Comparison of ENCODE assay signal across 8 cellular contexts in the genomic region with DNA sequence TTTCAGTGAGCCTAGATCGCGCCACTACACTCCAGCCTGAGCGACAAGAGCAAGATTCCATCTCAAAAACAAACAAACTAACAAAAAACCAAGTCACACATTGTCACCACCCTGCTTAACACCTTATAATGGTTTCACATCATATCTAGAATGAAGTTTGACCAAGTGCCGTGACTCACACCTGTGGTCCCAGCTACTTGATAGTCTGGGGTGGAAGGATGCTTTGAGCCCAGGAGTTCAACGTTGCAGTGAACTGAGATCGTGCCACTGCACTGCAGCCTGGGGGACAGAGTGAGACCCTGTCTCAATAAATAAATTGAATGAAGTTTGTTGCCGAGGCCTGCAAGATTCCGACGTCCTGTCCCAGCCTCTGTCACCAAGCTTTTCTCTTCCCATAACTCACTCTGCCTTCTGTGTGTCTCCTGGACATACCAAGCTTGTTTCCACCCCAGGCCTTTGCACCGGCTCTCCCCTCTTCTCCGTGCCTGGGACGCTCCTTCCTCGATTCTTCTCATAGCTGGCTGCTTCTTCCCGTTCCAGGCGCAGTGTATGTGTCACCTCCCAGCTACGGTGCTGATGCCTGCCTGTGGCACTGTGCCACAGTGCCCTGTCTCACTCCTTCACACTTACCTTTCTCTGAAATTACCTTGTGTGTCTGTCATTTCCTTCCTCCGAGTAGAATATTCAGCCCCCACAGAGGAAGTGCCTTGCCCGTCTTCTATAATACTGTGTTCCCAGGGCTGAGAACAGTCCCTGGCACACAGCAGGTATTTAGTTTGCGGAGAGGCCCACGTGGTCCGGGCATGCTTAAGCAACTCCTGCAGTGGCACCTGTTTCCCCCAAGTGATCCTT. TPM values are rescaled to one million over a fixed set of nuclear protein-coding genes. Genes with fewer than 3 reads are reported as not detected.
DNase-seq lines count a peak whose midpoint lies in the region; ATAC-seq, FAIRE-seq and TF ChIP-seq lines count a peak whose summit lies in the region.

No MANE protein-coding gene starts in this region.

- TF ChIP-seq EP300 in GM12878 (IDR thresholded peaks at IDR 0.05; ENCODE audit: borderline replicate concordance in 1 of 2, control insufficient read depth in 1 of 2, low read depth in 2 of 2, low read length in 2 of 2) = no peak

- ATAC-seq in DND-41 (ENCODE audit: insufficient read depth, low read depth) = peak; percentile 62
- no peak for ATAC-seq in GM12878
- no peak for ATAC-seq in GM21381 (IDR thresholded peaks at IDR 0.05; ENCODE audit: unreplicated experiment)
- ATAC-seq in GM21367 (IDR thresholded peaks at IDR 0.05; ENCODE audit: unreplicated experiment) = no peak

- intact Hi-C loops in GM12878 (cut with micrococcal nuclease; ENCODE audit: unreplicated experiment) = loop anchor here (2.0 to 5.0 kb wide), 2 partner anchors 185 to 294 kb away; no protein-coding TSS in a partner anchor

- H3K27ac ChIP-seq in DND-41 (ENCODE audit: low read length) (no peak overlapping the region), GM12878 (ENCODE audit: control insufficient read depth, insufficient read depth) (no peak overlapping the region), RWPE1 (no peak overlapping the region)

- in situ Hi-C loops in GM12878 (cut with MboI) = loop anchor here (5.0 kb wide), 1 partner anchor 184 kb away; no protein-coding TSS in a partner anchor

- SMC1A ChIA-PET in GM12878 (lab: Charles Lee; ENCODE audit: uncharacterized antibody, unreplicated experiment) = interaction anchor here (1.2 to 1.4 kb wide), 2 partner anchors 9 to 187 kb away, joined by 6 to 7 read pairs; no protein-coding TSS in a partner anchor

- 62% methylated on average over 21 of the region's 21 CpGs for WGBS in GM12878 (ENCODE audit: insufficient coverage, insufficient replicate concordance, low lambda C conversion rate, missing lambda C conversion rate)

- H3K4me3 ChIP-seq in DND-41 (ENCODE audit: low read depth in 1 of 2, low read length in 2 of 2) (no peak overlapping the region), GM12878 (no peak overlapping the region)

- H3K4me1 ChIP-seq in DND-41 (ENCODE audit: insufficient read depth, low read length) = peaks cover 28% of the 10 kb centered on the region
- H3K4me1 ChIP-seq in GM12878 (ENCODE audit: control insufficient read depth, insufficient read depth, low read length) = no peaks in the 10 kb centered on the region; the same call in 1 of the 2 replicates

- POLR2A ChIA-PET in GM12878 (lab: Charles Lee) = no interaction called here
- POLR2A ChIA-PET in RWPE1 (lab: Yijun Ruan, JAX; ENCODE audit: low non-redundant PET) = interaction anchor here (0.6 kb wide), 1 partner anchor 1769 kb away, joined by 3 read pairs; no protein-coding TSS in a partner anchor

- no peaks in the 10 kb centered on the region for H3K79me2 ChIP-seq in DND-41 (ENCODE audit: insufficient read depth, low read length)
- no peaks in the 10 kb centered on the region for H3K79me2 ChIP-seq in GM12878 (ENCODE audit: control insufficient read depth, insufficient read depth, low read length)

- TF ChIP-seq CTCF in DND-41 (IDR thresholded peaks at IDR 0.05; ENCODE audit: borderline replicate concordance, extremely low read depth, low read length, poor library complexity, severe bottlenecking) = no peak
- no peak for TF ChIP-seq CTCF in GM12878 (IDR thresholded peaks at IDR 0.05 in 2 of 3, conservative IDR thresholded peaks at IDR 0.05 in 1 of 3; ENCODE audit: control insufficient read depth in 2 of 3, extremely low read depth in 1 of 3, insufficient read depth in 1 of 3, low read depth in 3 of 3, low read length in 3 of 3)
- no peak for TF ChIP-seq CTCF in RWPE1 (conservative IDR thresholded peaks at IDR 0.05; ENCODE audit: low read depth)

- peak; percentile 23 for FAIRE-seq in GM12878 (lab: Jason Lieb, UNC)

- DNase-seq in DND-41 (no peak), NCI-H2196 treated with DMSO at 0.1 percent for 48 hours (lab: John Stamatoyannopoulos, UW; ENCODE audit: unreplicated experiment) (peak; percentile 90), GM12878 (ENCODE audit: low read depth, low spot score) (no peak), nucleus accumbens (lab: John Stamatoyannopoulos, UW) (peak in 32 of 56 donors; percentile 25 to 88 (median 62)), AML-193 (lab: John Stamatoyannopoulos, UW) (no peak), RWPE1 (ENCODE audit: low spot score) (no peak)

- H2AFZ ChIP-seq in DND-41 (ENCODE audit: low read depth, low read length) = peak overlapping the region; percentile 47; the same call in 1 of the 2 replicates
- no peak overlapping the region for H2AFZ ChIP-seq in GM12878 (ENCODE audit: control insufficient read depth, low read depth, low read length)

- H3K9me3 ChIP-seq in DND-41 (ENCODE audit: insufficient read depth, low read length, severe bottlenecking) (no peaks in the 10 kb centered on the region), GM12878 (replicated peaks; ENCODE audit: control insufficient read depth, insufficient read depth, low read length) (no peaks in the 10 kb centered on the region; the same call in 2 of the 3 replicates)

- H3K36me3 ChIP-seq in DND-41 (ENCODE audit: insufficient read depth, low read length) (no peaks in the 10 kb centered on the region), GM12878 (ENCODE audit: control insufficient read depth in 2 of 2, insufficient read depth in 2 of 2, low read length in 1 of 2) (no peaks in the 10 kb centered on the region)

- peaks cover 31% of the 10 kb centered on the region for H3K27me3 ChIP-seq in DND-41 (ENCODE audit: insufficient read depth, low read length, poor library complexity)
- H3K27me3 ChIP-seq in GM12878 (replicated peaks in 1 of 2; ENCODE audit: control insufficient read depth in 2 of 2, insufficient read depth in 2 of 2, low read length in 1 of 2) = no peaks in the 10 kb centered on the region; a peak in 1 of 4 replicates

- no TSS peak for BruUV-seq in GM12878 (replicated peaks; lab: Mats Ljungman, UMichigan)

- H3K9ac ChIP-seq in DND-41 (ENCODE audit: low read depth, low read length) (no peak overlapping the region), GM12878 (ENCODE audit: control insufficient read depth, insufficient read depth, low read length) (no peak overlapping the region)

- RAD21 ChIA-PET in GM12878 (lab: Charles Lee; ENCODE audit: unreplicated experiment) = interaction anchor here (0.6 to 2.0 kb wide), 2 partner anchors 187 to 867 kb away, joined by 3 to 6 read pairs; no protein-coding TSS in a partner anchor

- TF ChIP-seq POLR2A in GM12878 (IDR thresholded peaks at IDR 0.05; ENCODE audit: low read depth, low read length) = no peak

- no peak for TF ChIP-seq RAD21 in GM12878 (IDR thresholded peaks at IDR 0.05; ENCODE audit: insufficient read depth, low read depth, low read length)

- H3K4me2 ChIP-seq in DND-41 (ENCODE audit: insufficient read depth, low read length) (no peak overlapping the region; the same call in 1 of the 2 replicates), GM12878 (ENCODE audit: control insufficient read depth, insufficient read depth) (no peak overlapping the region)

- peaks cover 8% of the 10 kb centered on the region; the same call in 1 of the 2 replicates for H4K20me1 ChIP-seq in DND-41 (ENCODE audit: insufficient read depth, low read length)
- no peaks in the 10 kb centered on the region for H4K20me1 ChIP-seq in GM12878 (ENCODE audit: control insufficient read depth, insufficient read depth)

- CTCF ChIA-PET in GM12878 (lab: Yijun Ruan, JAX) (interaction anchor here (0.7 to 8.4 kb wide), 10 partner anchors 15 to 309 kb away, joined by 3 to 63 read pairs (median 3); no protein-coding TSS in a partner anchor), RWPE1 (lab: Yijun Ruan, JAX) (interaction anchor here (0.6 to 2.0 kb wide), 5 partner anchors 9 to 187 kb away, joined by 3 to 5 read pairs (median 4); no protein-coding TSS in a partner anchor)

RNA-seq across cellular contexts. Expression of a gene that starts 3.8 kb away (rescaled TPM):
- total RNA-seq in GM12878 (2013; cell fraction: nucleolus; rRNA removed) = 7.2 and 8.2 TPM in 2 replicates
- total RNA-seq in GM12878 (2014; rRNA removed) (0.85 and 0.87 TPM in 2 replicates), GM12878 (2014; rRNA removed; fragmentation: Illumina TruSeq; extraction: Trizol) (0.88 and 1.0 TPM in 2 replicates), GM12878 (2021) (4.1 and 5.1 TPM in 2 replicates)
- 1.4 TPM for polyA plus RNA-seq in GM12878 (2011; ENCODE audit: low read depth)
- polyA plus RNA-seq in GM12878 (2011; rRNA removed) (0.59 and 0.75 TPM in 2 replicates), GM12878 (2014; fragmentation: Illumina TruSeq; extraction: Trizol) (2.1 and 3.1 TPM in 2 replicates), GM12878 (2014; fragmentation: Nextera tagmentation; extraction: Ambion mirVana) (under 1 TPM; 0.07 to 0.18 TPM), GM12878 (2014; rRNA removed) (1.8 and 2.1 TPM in 2 replicates), GM12878 (2016; fragmentation: Nextera tagmentation; extraction: Ambion mirVana) (under 1 TPM; 0.10 to 0.12 TPM)
- 1.5 and 2.0 TPM in 2 replicates for polyA plus RNA-seq in GM12878 (2011; cell fraction: cytosol; rRNA removed)
- polyA plus RNA-seq in GM12878 (2011; cell fraction: nucleus; rRNA removed) = 1.7 and 1.8 TPM in 2 replicates
- polyA plus RNA-seq in GM12878 (2012) = 2.4 and 2.5 TPM in 2 replicates
- polyA minus RNA-seq in GM12878 (2011; rRNA and poly(A)+ RNA removed) = 0.59 and 1.2 TPM in 2 replicates
- polyA minus RNA-seq in GM12878 (2011; cell fraction: cytosol; rRNA and poly(A)+ RNA removed) = 1.7 and 2.2 TPM in 2 replicates
- polyA minus RNA-seq in GM12878 (2011; cell fraction: nucleus; rRNA and poly(A)+ RNA removed) = 0.36 and 0.67 TPM in 2 replicates

RNA-seq across cellular contexts. Expression of a gene that starts 23.6 kb away (rescaled TPM):
- 43.1 and 50.9 TPM in 2 replicates for total RNA-seq in GM12878 (2013; cell fraction: nucleolus; rRNA removed)
- total RNA-seq in GM12878 (2014; rRNA removed) (28.1 TPM in 2 replicates), GM12878 (2014; rRNA removed; fragmentation: Illumina TruSeq; extraction: Trizol) (16.4 and 16.9 TPM in 2 replicates), GM12878 (2021) (25.2 and 25.7 TPM in 2 replicates)
- 31.3 TPM for polyA plus RNA-seq in GM12878 (2011; ENCODE audit: low read depth)
- polyA plus RNA-seq in GM12878 (2011; rRNA removed) (42.5 and 44.2 TPM in 2 replicates), GM12878 (2014; fragmentation: Illumina TruSeq; extraction: Trizol) (30.7 TPM in 2 replicates), GM12878 (2014; fragmentation: Nextera tagmentation; extraction: Ambion mirVana) (10 to 100 TPM; 26.7 to 30.0 TPM), GM12878 (2014; rRNA removed) (33.8 and 36.3 TPM in 2 replicates), GM12878 (2016; fragmentation: Nextera tagmentation; extraction: Ambion mirVana) (10 to 100 TPM; 31.2 to 31.7 TPM)
- 53.6 and 55.7 TPM in 2 replicates for polyA plus RNA-seq in GM12878 (2011; cell fraction: cytosol; rRNA removed)
- 108 and 166 TPM in 2 replicates for polyA plus RNA-seq in GM12878 (2011; cell fraction: nucleus; rRNA removed)
- polyA plus RNA-seq in GM12878 (2012) = 29.5 and 41.1 TPM in 2 replicates
- polyA minus RNA-seq in GM12878 (2011; rRNA and poly(A)+ RNA removed) = 31.7 and 35.8 TPM in 2 replicates
- polyA minus RNA-seq in GM12878 (2011; cell fraction: cytosol; rRNA and poly(A)+ RNA removed) = 5.5 and 7.7 TPM in 2 replicates
- 19.7 and 25.5 TPM in 2 replicates for polyA minus RNA-seq in GM12878 (2011; cell fraction: nucleus; rRNA and poly(A)+ RNA removed)

Comparison
In these comparisons a context has a peak if more than half of its experiments do, and no peak if none do; other contexts are left out.
1. DNase-seq: peak in NCI-H2196 treated with DMSO at 0.1 percent for 48 hours (single experiment) and nucleus accumbens (32 of 56); none in DND-41 (single experiment), GM12878 (single experiment), AML-193 (0 of 2) and RWPE1 (single experiment).